In genomic region chr7:157347217-157347904, GRCh38 we compare ENCODE assay signal across 10 cellular contexts. TPM values are rescaled to one million over a fixed set of nuclear protein-coding genes. Genes with fewer than 3 reads are reported as not detected.
DNase-seq lines count a peak whose midpoint lies in the region; ATAC-seq, FAIRE-seq and TF ChIP-seq lines count a peak whose summit lies in the region.
"Had no signal": no experiment of that assay in that cellular context is flagged by ENCODE, and none has a peak within 500 bp of the region (broad histone marks: within the 10 kb centered on the region; RNA-seq: fewer than 3 reads in every experiment).

No MANE protein-coding gene starts in this region.

- no peak for TF ChIP-seq CTCF in fibroblast of villous mesenchyme (IDR thresholded peaks at IDR 0.05; ENCODE audit: insufficient read depth, low read depth, low read length)

- H3K9ac ChIP-seq in skeletal muscle tissue (ENCODE audit: low read depth in 1 of 3, low read length in 3 of 3): peak overlapping the region in 1 of 3 donors; percentile 26

- H3K9me3 ChIP-seq in skeletal muscle tissue (ENCODE audit: control insufficient read depth in 3 of 3, low read length in 3 of 3): no peaks in the 10 kb centered on the region
- H3K9me3 ChIP-seq: stomach had no signal

- H3K27me3 ChIP-seq in skeletal muscle tissue (ENCODE audit: control insufficient read depth in 3 of 3, insufficient read depth in 3 of 3, low read length in 3 of 3): no peaks in the 10 kb centered on the region
- H3K27me3 ChIP-seq: stomach had no signal

- TF ChIP-seq POLR2A in GM12892 (IDR thresholded peaks at IDR 0.05; ENCODE audit: low read depth, low read length): no peak

- peak overlapping the region; percentile 23 for H3K27ac ChIP-seq in skeletal muscle tissue (ENCODE audit: low read depth, low read length)

- no peak for FAIRE-seq in GM12892 (lab: Jason Lieb, UNC)
- FAIRE-seq: colon had no signal

- ATAC-seq in HG02763 (IDR thresholded peaks at IDR 0.05; ENCODE audit: unreplicated experiment): no peak

- H3K4me1 ChIP-seq in skeletal muscle tissue (ENCODE audit: control insufficient read depth in 3 of 3, insufficient read depth in 3 of 3, low read length in 3 of 3): peaks cover 25 to 43% (median 36%) of the 10 kb centered on the region in 3 donors

- H3K4me3 ChIP-seq in fibroblast of villous mesenchyme (ENCODE audit: low read depth, low read length): no peak overlapping the region
- H3K4me3 ChIP-seq in skeletal muscle tissue (ENCODE audit: low read length in 3 of 3): peak overlapping the region in 2 of 3 donors; percentile 55 to 64
- H3K4me3 ChIP-seq: stomach had no signal

- peak; percentile 78 for DNase-seq in GM03348 (ENCODE audit: low spot score)
- DNase-seq in activated CD4-positive, alpha-beta T cell treated with anti-CD3 and anti-CD28 coated beads, Interleukin-2, amount 50 U/mL, for 4 hours: peak; percentile 12 to 16
- DNase-seq in fibroblast of villous mesenchyme (ENCODE audit: low read depth): peak; percentile 65
- no peak for DNase-seq in DMS114 treated with DMSO at 0.1 percent for 48 hours (lab: John Stamatoyannopoulos, UW; ENCODE audit: unreplicated experiment)
- DNase-seq in GM12892 (ENCODE audit: insufficient read length): no peak
- no peak for DNase-seq in SHP77 (lab: John Stamatoyannopoulos, UW)
- DNase-seq: stomach had no signal

- no peaks in the 10 kb centered on the region for H3K36me3 ChIP-seq in skeletal muscle tissue (ENCODE audit: control insufficient read depth in 3 of 3, insufficient read depth in 3 of 3, low read length in 3 of 3)
- H3K36me3 ChIP-seq: stomach had no signal

RNA-seq across cellular contexts. Expression of gene DNAJB6, which starts 10.6 kb away (rescaled TPM):
- total RNA-seq in fibroblast of villous mesenchyme: 97.3 and 123 TPM in 2 replicates
- 68.9 TPM for total RNA-seq in skeletal muscle tissue
- polyA plus RNA-seq in GM12892 (2012; ENCODE audit: missing spikeins): 57.1 TPM

Comparison
In these comparisons a context has a peak if more than half of its experiments do, and no peak if none do; other contexts are left out.
1. DNase-seq: peak in GM03348 (single experiment), activated CD4-positive, alpha-beta T cell treated with anti-CD3 and anti-CD28 coated beads, Interleukin-2, amount 50 U/mL, for 4 hours (2 of 2) and fibroblast of villous mesenchyme (single experiment); none in DMS114 treated with DMSO at 0.1 percent for 48 hours (single experiment), GM12892 (single experiment) and SHP77 (0 of 2).